19 cellular contexts compared by ENCODE assay signal in the genomic region with DNA sequence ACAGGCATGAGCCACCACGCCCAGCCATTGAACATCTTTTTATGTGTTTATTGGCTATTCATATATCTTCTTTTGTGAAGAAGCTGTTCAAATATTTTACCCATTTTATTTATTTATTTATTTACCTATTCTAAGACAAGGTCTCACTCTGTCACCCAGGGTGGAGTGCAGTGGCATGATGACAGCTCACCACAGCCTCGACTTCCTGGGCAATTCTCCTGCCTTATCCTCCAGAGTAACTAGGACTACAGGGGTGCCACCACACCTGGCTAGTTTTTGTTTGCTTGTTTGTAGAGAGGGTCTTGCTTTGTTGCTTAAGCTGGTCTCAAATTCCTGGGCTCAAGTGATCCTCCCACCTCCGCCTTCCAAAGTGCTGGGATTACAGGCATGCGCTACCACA. TPM values are rescaled to one million over a fixed set of nuclear protein-coding genes. Genes with fewer than 3 reads are reported as not detected.
DNase-seq lines count a peak whose midpoint lies in the region; ATAC-seq, FAIRE-seq and TF ChIP-seq lines count a peak whose summit lies in the region.
"Had no signal": no experiment of that assay in that cellular context is flagged by ENCODE, and none has a peak within 500 bp of the region (broad histone marks: within the 10 kb centered on the region; RNA-seq: fewer than 3 reads in every experiment).

No MANE protein-coding gene starts in this region.

- no peaks in the 10 kb centered on the region for H3F3A ChIP-seq in PC-3 (ENCODE audit: low read length, unreplicated experiment)

- H3K27me3 ChIP-seq in PC-3 (ENCODE audit: low read length) = no peaks in the 10 kb centered on the region

- H3K27ac ChIP-seq in PC-3 (ENCODE audit: low read length) = peak overlapping the region; percentile 39
- H3K27ac ChIP-seq: VCaP had no signal

- H3K36me3 Mint-ChIP-seq in activated CD8-positive, alpha-beta memory T cell treated with anti-CD3 and anti-CD28 coated beads, Interleukin-2, amount 10 ng/mL, durations not matched to agents 7 days and 5 days = peaks cover 10% of the 10 kb centered on the region
- H3K36me3 Mint-ChIP-seq in activated naive CD8-positive, alpha-beta T cell treated with anti-CD3 and anti-CD28 coated beads for 36 hours = peaks cover 2% of the 10 kb centered on the region
- H3K36me3 Mint-ChIP-seq in naive thymus-derived CD8-positive, alpha-beta T cell = no peaks in the 10 kb centered on the region
- H3K36me3 Mint-ChIP-seq: CD14-positive monocyte had no signal

- peaks cover 53% of the 10 kb centered on the region for H3K4me1 Mint-ChIP-seq in activated CD8-positive, alpha-beta memory T cell treated with anti-CD3 and anti-CD28 coated beads, Interleukin-2, amount 10 ng/mL, durations not matched to agents 7 days and 5 days
- peaks cover 31% of the 10 kb centered on the region for H3K4me1 Mint-ChIP-seq in activated naive CD8-positive, alpha-beta T cell treated with anti-CD3 and anti-CD28 coated beads for 36 hours
- H3K4me1 Mint-ChIP-seq in naive thymus-derived CD8-positive, alpha-beta T cell = peaks cover 14 to 57% (median 41%) of the 10 kb centered on the region in 4 donors

- CTCF ChIA-PET in activated CD8-positive, alpha-beta memory T cell treated with anti-CD3 and anti-CD28 coated beads, Interleukin-2, amount 10 ng/mL, durations not matched to agents 7 days and 5 days (lab: Charles Lee) = interaction anchor here (0.6 to 21.1 kb wide), 17 partner anchors 7 to 590 kb away, joined by 3 to 347 read pairs (median 15); a partner anchor contains a TSS
- CTCF ChIA-PET in PC-3 (lab: Charles Lee) = no interaction called here

- H3K36me3 ChIP-seq in PC-3 (ENCODE audit: low read depth, low read length) = no peaks in the 10 kb centered on the region

- intact Hi-C loops in PC-3 (cut with micrococcal nuclease) = loop anchor here (2.0 kb wide), 2 partner anchors 53 to 91 kb away; a partner anchor contains a TSS

- H3K4me3 ChIP-seq in PC-3 (ENCODE audit: low read length) = no peak overlapping the region

- H3K27ac Mint-ChIP-seq in activated CD8-positive, alpha-beta memory T cell treated with anti-CD3 and anti-CD28 coated beads, Interleukin-2, amount 10 ng/mL, durations not matched to agents 7 days and 5 days = peak overlapping the region; percentile 74
- peak overlapping the region; percentile 79 for H3K27ac Mint-ChIP-seq in activated naive CD8-positive, alpha-beta T cell treated with anti-CD3 and anti-CD28 coated beads for 36 hours
- peak overlapping the region; percentile 57 to 97 (median 94) for H3K27ac Mint-ChIP-seq in naive thymus-derived CD8-positive, alpha-beta T cell

- no peak for TF ChIP-seq CTCF in PC-3 (conservative IDR thresholded peaks at IDR 0.05; ENCODE audit: low read depth, low read length)

- BruUV-seq in PC-3 (replicated peaks; lab: Mats Ljungman, UMichigan) = no TSS peak

- H3K9me3 Mint-ChIP-seq in activated CD8-positive, alpha-beta memory T cell treated with anti-CD3 and anti-CD28 coated beads, Interleukin-2, amount 10 ng/mL, durations not matched to agents 7 days and 5 days (ENCODE audit: low read depth) = no peaks in the 10 kb centered on the region
- H3K9me3 Mint-ChIP-seq in activated naive CD8-positive, alpha-beta T cell treated with anti-CD3 and anti-CD28 coated beads for 36 hours = peaks cover 2% of the 10 kb centered on the region
- H3K9me3 Mint-ChIP-seq in naive thymus-derived CD8-positive, alpha-beta T cell = peaks cover 0 to 3% (median 0%) of the 10 kb centered on the region in 9 donors
- H3K9me3 Mint-ChIP-seq: H9 had no signal

- H3K27me3 Mint-ChIP-seq in activated CD8-positive, alpha-beta memory T cell treated with anti-CD3 and anti-CD28 coated beads, Interleukin-2, amount 10 ng/mL, durations not matched to agents 7 days and 5 days = peaks cover 5% of the 10 kb centered on the region
- no peaks in the 10 kb centered on the region for H3K27me3 Mint-ChIP-seq in activated naive CD8-positive, alpha-beta T cell treated with anti-CD3 and anti-CD28 coated beads for 36 hours
- H3K27me3 Mint-ChIP-seq in naive thymus-derived CD8-positive, alpha-beta T cell = no peaks in the 10 kb centered on the region

- no peak overlapping the region for H3K4me2 ChIP-seq in PC-3 (ENCODE audit: low read length)

- no peaks in the 10 kb centered on the region for H4K20me1 ChIP-seq in PC-3 (ENCODE audit: low read length)

- no peak overlapping the region for H3K9ac ChIP-seq in PC-3 (ENCODE audit: low read length)

- POLR2A ChIA-PET in PC-3 (lab: Charles Lee; ENCODE audit: unreplicated experiment) = no interaction called here
- POLR2A ChIA-PET in naive thymus-derived CD8-positive, alpha-beta T cell (lab: Charles Lee) = interaction anchor here (0.5 to 27.8 kb wide), 11 partner anchors 8 to 271 kb away, joined by 3 to 1266 read pairs (median 6); a partner anchor contains a TSS

- H3K4me3 Mint-ChIP-seq in activated CD8-positive, alpha-beta memory T cell treated with anti-CD3 and anti-CD28 coated beads, Interleukin-2, amount 10 ng/mL, durations not matched to agents 7 days and 5 days = no peak overlapping the region
- no peak overlapping the region for H3K4me3 Mint-ChIP-seq in activated naive CD8-positive, alpha-beta T cell treated with anti-CD3 and anti-CD28 coated beads for 36 hours
- H3K4me3 Mint-ChIP-seq in naive thymus-derived CD8-positive, alpha-beta T cell = peak overlapping the region; percentile 49 to 80 (median 74)
- H3K4me3 Mint-ChIP-seq: CD14-positive monocyte, H9 had no signal

- ATAC-seq in activated CD8-positive, alpha-beta memory T cell treated with anti-CD3 and anti-CD28 coated beads, Interleukin-2, amount 10 ng/mL, durations not matched to agents 7 days and 5 days = no peak
- ATAC-seq in PC-3 (peak; percentile 8; the same call in 1 of the 2 replicates), GM18870 (IDR thresholded peaks at IDR 0.05; ENCODE audit: unreplicated experiment) (no peak)
- ATAC-seq in naive thymus-derived CD8-positive, alpha-beta T cell = no peak

- H3K9me3 ChIP-seq in PC-3 (ENCODE audit: low read length) = no peaks in the 10 kb centered on the region

- no peak overlapping the region for H2AFZ ChIP-seq in PC-3 (ENCODE audit: low read length)

- H3K4me1 ChIP-seq in PC-3 (ENCODE audit: insufficient read depth, low read length) = peaks cover 11% of the 10 kb centered on the region; the same call in 1 of the 2 replicates

- DNase-seq in activated CD8-positive, alpha-beta memory T cell treated with anti-CD3 and anti-CD28 coated beads, Interleukin-2, amount 10 ng/mL, durations not matched to agents 7 days and 5 days = no peak
- DNase-seq in activated CD8-positive, alpha-beta memory T cell treated with anti-CD3 and anti-CD28 coated beads, Interleukin-2, amount 50 U/mL, for 48 hours = no peak
- DNase-seq in PC-3 (no peak), RCC 7860 (ENCODE audit: low spot score) (no peak), activated gamma-delta T cell (lab: John Stamatoyannopoulos, UW) (no peak)
- DNase-seq in activated naive CD8-positive, alpha-beta T cell treated with anti-CD3 and anti-CD28 coated beads for 36 hours = no peak
- no peak for DNase-seq in naive thymus-derived CD8-positive, alpha-beta T cell
- DNase-seq: ACHN; anterior cingulate cortex; foreskin fibroblast; H9; hippocampal formation; NCI-H1105 treated with DMSO at 0.1 percent for 48 hours; NCI-H2171; stimulated activated CD4-positive, alpha-beta T cell treated with anti-CD3 and anti-CD28 coated beads, Interleukin-12 subunit alpha, Interleukin-12 subunit beta, amount 100 ng/mL, for 4 hours had no signal

- no peak for FAIRE-seq in RCC 7860 (lab: Jason Lieb, UNC)
- FAIRE-seq: urothelium cell line had no signal

- H3K9me2 ChIP-seq in PC-3 (replicated peaks; ENCODE audit: low read length) = no peaks in the 10 kb centered on the region

- H3K79me2 ChIP-seq in PC-3 (ENCODE audit: low read length) = no peaks in the 10 kb centered on the region

RNA-seq across cellular contexts. Expression of a gene that starts 33.5 kb away (rescaled TPM):
- total RNA-seq in activated CD8-positive, alpha-beta memory T cell treated with anti-CD3 and anti-CD28 coated beads, Interleukin-2, amount 10 ng/mL, durations not matched to agents 7 days and 5 days = 10 to 100 TPM; 13.8 to 16.7 TPM
- 8.4 and 11.1 TPM in 2 replicates for total RNA-seq in PC-3 (2014; rRNA removed)
- 10 to 100 TPM; 11.2 to 12.0 TPM for total RNA-seq in activated naive CD8-positive, alpha-beta T cell treated with anti-CD3 and anti-CD28 coated beads for 36 hours
- 10 to 100 TPM; 14.3 to 18.3 TPM for total RNA-seq in naive thymus-derived CD8-positive, alpha-beta T cell
- 10 to 100 TPM; 10.1 to 13.3 (median 11.3) TPM for polyA plus RNA-seq in naive thymus-derived CD8-positive, alpha-beta T cell

RNA-seq across cellular contexts. Expression of a gene that starts 34.4 kb away (rescaled TPM):
- 10 to 100 TPM; 16.5 to 18.1 TPM for total RNA-seq in activated CD8-positive, alpha-beta memory T cell treated with anti-CD3 and anti-CD28 coated beads, Interleukin-2, amount 10 ng/mL, durations not matched to agents 7 days and 5 days
- total RNA-seq in PC-3 (2014; rRNA removed) = 25.2 and 37.0 TPM in 2 replicates
- 10 to 100 TPM; 13.0 to 14.5 TPM for total RNA-seq in activated naive CD8-positive, alpha-beta T cell treated with anti-CD3 and anti-CD28 coated beads for 36 hours
- total RNA-seq in naive thymus-derived CD8-positive, alpha-beta T cell = 10 to 100 TPM; 18.6 to 18.9 TPM
- polyA plus RNA-seq in naive thymus-derived CD8-positive, alpha-beta T cell = 10 to 100 TPM; 12.1 to 17.8 (median 13.8) TPM

RNA-seq across cellular contexts. Expression of a gene that starts 52.8 kb away (rescaled TPM):
- 100 to 1,000 TPM in 1 of 2 experiments, 10 to 100 TPM in 1; 60.8 to 116 TPM for total RNA-seq in activated CD8-positive, alpha-beta memory T cell treated with anti-CD3 and anti-CD28 coated beads, Interleukin-2, amount 10 ng/mL, durations not matched to agents 7 days and 5 days
- 10.8 and 26.1 TPM in 2 replicates for total RNA-seq in PC-3 (2014; rRNA removed)
- 10 to 100 TPM; 77.2 to 83.8 TPM for total RNA-seq in activated naive CD8-positive, alpha-beta T cell treated with anti-CD3 and anti-CD28 coated beads for 36 hours
- total RNA-seq in naive thymus-derived CD8-positive, alpha-beta T cell = 100 to 1,000 TPM; 564 to 631 TPM
- polyA plus RNA-seq in naive thymus-derived CD8-positive, alpha-beta T cell = 100 to 1,000 TPM; 134 to 318 (median 149) TPM

Comparison
In these comparisons a context has a peak if more than half of its experiments do, and no peak if none do; other contexts are left out.
1. H3K4me3 Mint-ChIP-seq: peak in naive thymus-derived CD8-positive, alpha-beta T cell (10 of 10); none in activated CD8-positive, alpha-beta memory T cell treated with anti-CD3 and anti-CD28 coated beads, Interleukin-2, amount 10 ng/mL, durations not matched to agents 7 days and 5 days (single experiment) and activated naive CD8-positive, alpha-beta T cell treated with anti-CD3 and anti-CD28 coated beads for 36 hours (single experiment).
2. RNA of a gene that starts 52.8 kb away (total RNA-seq): 564 to 631 TPM in naive thymus-derived CD8-positive, alpha-beta T cell; 60.8 to 116 TPM in activated CD8-positive, alpha-beta memory T cell treated with anti-CD3 and anti-CD28 coated beads, Interleukin-2, amount 10 ng/mL, durations not matched to agents 7 days and 5 days, 77.2 to 83.8 TPM in activated naive CD8-positive, alpha-beta T cell treated with anti-CD3 and anti-CD28 coated beads for 36 hours and 10.8 to 26.1 TPM in PC-3; every median in the first group is over 4 times any median in the second.
3. Peak in every context shown above with its lines, with median percentiles within 50 percentile points of each other: H3K27ac Mint-ChIP-seq.